ENCODE assay signal across 15 cellular contexts in genomic region chr15:28592395-28592794, GRCh38. TPM values are rescaled to one million over a fixed set of nuclear protein-coding genes. Genes with fewer than 3 reads are reported as not detected.
"Had no signal": no experiment of that assay in that cellular context is flagged by ENCODE, and none has a peak within 500 bp of the region (broad histone marks: within the 10 kb centered on the region; RNA-seq: fewer than 3 reads in every experiment).

No MANE protein-coding gene starts in this region.

RNA-seq across cellular contexts. Expression of gene GOLGA6L25, which starts 39.0 kb away (rescaled TPM):
- total RNA-seq: stomach, subcutaneous adipose tissue, suprapubic skin, temporal lobe, testis, thoracic aorta, thyroid gland, tibial nerve, transverse colon, upper lobe of left lung, upper lobe of right lung, ureter, urinary bladder, uterus, vagina had no signal
- polyA plus RNA-seq: stomach, urinary bladder had no signal

RNA-seq across cellular contexts. Expression of gene GOLGA8G, which starts 59.6 kb away (rescaled TPM):
- total RNA-seq: stomach, subcutaneous adipose tissue, suprapubic skin, temporal lobe, thoracic aorta, thyroid gland, tibial nerve, transverse colon, upper lobe of left lung, upper lobe of right lung, ureter, urinary bladder, uterus, vagina had no signal
- polyA plus RNA-seq: urinary bladder had no signal
